ENCODE assay signal across 1 cellular context in genomic region chr1:198254948-198255347, GRCh38.
TF ChIP-seq lines count a peak whose summit lies in the region.

No MANE protein-coding gene starts in this region.

TF ChIP-seq in SK-N-SH, 30 proteins besides CTCF, POLR2A, EP300 and RAD21 (continued from another document):
- TF ChIP-seq PBX3 (IDR thresholded peaks at IDR 0.05) (no peak), CHD2 (IDR thresholded peaks at IDR 0.05; ENCODE audit: low read length, partially characterized antibody) (no peak), IRF3 (IDR thresholded peaks at IDR 0.05; ENCODE audit: low read depth, low read length) (no peak), JUND (IDR thresholded peaks at IDR 0.05) (no peak), YY1 (IDR thresholded peaks at IDR 0.05; ENCODE audit: low read depth) (no peak), NFIC (IDR thresholded peaks at IDR 0.05; ENCODE audit: borderline replicate concordance) (no peak), RFX5 (IDR thresholded peaks at IDR 0.05; ENCODE audit: low read length) (no peak), TAF1 (IDR thresholded peaks at IDR 0.05; ENCODE audit: borderline replicate concordance, low read depth, low read length) (no peak), REST (IDR thresholded peaks at IDR 0.05; ENCODE audit: low read depth, low read length) (no peak)
